ENCODE assay signal across 1 cellular context in genomic region chr7:139125637-139126036, GRCh38.
TF ChIP-seq lines count a peak whose summit lies in the region.

No MANE protein-coding gene starts in this region.

TF ChIP-seq in HepG2, 621 proteins besides CTCF, POLR2A, EP300 and RAD21 (continued from another document):
- TF ChIP-seq HNF1A (IDR thresholded peaks at IDR 0.05; ENCODE audit: low read depth) (peak; percentile 64), HNF1A (CRISPR knock-in tag; IDR thresholded peaks at IDR 0.05; ENCODE audit: borderline replicate concordance) (no peak), SOX5 (CRISPR knock-in tag; IDR thresholded peaks at IDR 0.05; ENCODE audit: borderline replicate concordance) (peak; percentile 38; the same call in 1 of the 2 replicates), TGIF2 (CRISPR knock-in tag; IDR thresholded peaks at IDR 0.05) (no peak)
